Comparison of ENCODE assay signal across 16 cellular contexts in genomic region chr1:93532780-93533378, GRCh38.
DNase-seq lines count a peak whose midpoint lies in the region; ATAC-seq and TF ChIP-seq lines count a peak whose summit lies in the region.
"Had no signal": no experiment of that assay in that cellular context is flagged by ENCODE, and none has a peak within 500 bp of the region (broad histone marks: within the 10 kb centered on the region; RNA-seq: fewer than 3 reads in every experiment).

No MANE protein-coding gene starts in this region.

- no peak overlapping the region for H4K8ac ChIP-seq in IMR-90 (ENCODE audit: low read depth in 2 of 2, low read length in 2 of 2)

- in situ Hi-C loops in IMR-90 (cut with MboI; ENCODE audit: low sequenced_read_pairs): no loop called here

- H2BK5ac ChIP-seq in IMR-90 (ENCODE audit: low read depth, low read length, poor library complexity, severe bottlenecking): no peak overlapping the region

- 0 out of 2 replicates have a peak overlapping the region, but pooled peaks have one; percentile 3 for H3K27ac ChIP-seq in GM23338 (ENCODE audit: low read depth)
- H3K27ac ChIP-seq in IMR-90 (ENCODE audit: insufficient read depth, low read length): no peak overlapping the region
- no peak overlapping the region for H3K27ac ChIP-seq in endodermal cell (ENCODE audit: low read depth, low read length)
- H3K27ac ChIP-seq: BLaER1, C4-2B had no signal

- CTCF ChIA-PET in IMR-90 (lab: Yijun Ruan, JAX): no interaction called here

- H2AK9ac ChIP-seq in IMR-90 (replicated peaks; ENCODE audit: low read depth, low read length, poor library complexity): no peak overlapping the region

- H3K27me3 Mint-ChIP-seq in GM23338 (ENCODE audit: insufficient read depth, low read depth, poor library complexity): peaks cover 3% of the 10 kb centered on the region
- no peaks in the 10 kb centered on the region for H3K27me3 Mint-ChIP-seq in endodermal cell (ENCODE audit: insufficient read depth)
- H3K27me3 Mint-ChIP-seq: B cell had no signal

- H3K4me2 ChIP-seq in GM23338 (no peak overlapping the region), IMR-90 (ENCODE audit: low read depth, low read length) (no peak overlapping the region)
- H3K4me2 ChIP-seq: BLaER1 had no signal

- H2BK120ac ChIP-seq in IMR-90 (ENCODE audit: low read depth, low read length): no peak overlapping the region

- H3K23ac ChIP-seq in IMR-90 (ENCODE audit: low read depth, low read length): no peak overlapping the region

- H3K9me3 ChIP-seq in IMR-90 (ENCODE audit: control insufficient read depth, insufficient read depth, low read length) (no peaks in the 10 kb centered on the region), endodermal cell (ENCODE audit: control insufficient read depth, low read length) (no peaks in the 10 kb centered on the region)
- H3K9me3 ChIP-seq: BLaER1, Caco-2 had no signal

- no peaks in the 10 kb centered on the region for H3K79me1 ChIP-seq in IMR-90 (ENCODE audit: low read depth in 1 of 2, low read length in 2 of 2)

- intact Hi-C loops in IMR-90 (cut with micrococcal nuclease) (no loop called here), sciatic nerve (cut with DNase I) (no loop called here)

- H3K79me2 ChIP-seq in GM23338 (replicated peaks; ENCODE audit: insufficient read depth): peaks cover 5% of the 10 kb centered on the region; the same call in 1 of the 2 replicates

- H2BK15ac ChIP-seq in IMR-90 (ENCODE audit: low read depth, low read length): no peak overlapping the region

- H3K9me3 Mint-ChIP-seq in GM23338 (no peaks in the 10 kb centered on the region), endodermal cell (no peaks in the 10 kb centered on the region)
- H3K9me3 Mint-ChIP-seq: CD4-positive, CD25-positive, alpha-beta regulatory T cell; CD8-positive, alpha-beta T cell had no signal

- no peak overlapping the region for H3K18ac ChIP-seq in IMR-90 (ENCODE audit: low read depth, low read length)

- H3K9ac ChIP-seq in IMR-90 (ENCODE audit: low read depth, low read length) (no peak overlapping the region), endodermal cell (ENCODE audit: extremely low read depth, low read length, poor library complexity, severe bottlenecking) (no peak overlapping the region)
- H3K9ac ChIP-seq: BLaER1 had no signal

- H4K91ac ChIP-seq in IMR-90 (ENCODE audit: insufficient read depth, low read depth, low read length): no peak overlapping the region

- peaks cover 39% of the 10 kb centered on the region for H3K36me3 Mint-ChIP-seq in GM23338 (ENCODE audit: low read depth)
- H3K36me3 Mint-ChIP-seq in endodermal cell (ENCODE audit: low read depth): peaks cover 61% of the 10 kb centered on the region
- H3K36me3 Mint-ChIP-seq: CD4-positive, CD25-positive, alpha-beta regulatory T cell; CD8-positive, alpha-beta T cell had no signal

- BruUV-seq in IMR-90 (replicated peaks; lab: Mats Ljungman, UMichigan): no TSS peak

- no peaks in the 10 kb centered on the region for H3K9me1 ChIP-seq in IMR-90 (ENCODE audit: insufficient read depth, low read length)

- no peaks in the 10 kb centered on the region for H3K9me2 ChIP-seq in GM23338 (ENCODE audit: insufficient read depth)

- peaks cover 3% of the 10 kb centered on the region; the same call in 1 of the 3 replicates for H3K4me1 Mint-ChIP-seq in GM23338
- peaks cover 14% of the 10 kb centered on the region for H3K4me1 Mint-ChIP-seq in endodermal cell
- H3K4me1 Mint-ChIP-seq: B cell; CD4-positive, CD25-positive, alpha-beta regulatory T cell had no signal

- H2BK20ac ChIP-seq in IMR-90 (ENCODE audit: low read depth, low read length): no peak overlapping the region

- H2AFZ ChIP-seq in GM23338 (no peak overlapping the region), IMR-90 (replicated peaks; ENCODE audit: low read length, poor library complexity) (no peak overlapping the region)

- DNase-seq in GM23338 (ENCODE audit: low spot score): no peak
- DNase-seq in IMR-90: no peak
- DNase-seq in endodermal cell: no peak
- no peak for DNase-seq in sciatic nerve (ENCODE audit: low spot score)
- DNase-seq in activated CD4-positive, alpha-beta T cell treated with anti-CD3 and anti-CD28 coated beads for 1 hour: no peak
- DNase-seq in NCI-H187 treated with DMSO at 0.1 percent for 48 hours (lab: John Stamatoyannopoulos, UW): no peak
- DNase-seq: Caco-2; CD4-positive, CD25-positive, alpha-beta regulatory T cell; CD8-positive, alpha-beta T cell; DMS153; DND-41; H7; HCEC 1CT had no signal

- H3K4me3 ChIP-seq in GM23338: no peak overlapping the region
- no peak overlapping the region for H3K4me3 ChIP-seq in IMR-90 (ENCODE audit: insufficient read depth, low read depth, low read length)
- no peak overlapping the region for H3K4me3 ChIP-seq in endodermal cell (ENCODE audit: low read length)
- H3K4me3 ChIP-seq: BLaER1 had no signal

- no CpG with 5 or more reads among the region's 3 CpGs for WGBS in IMR-90 (ENCODE audit: extremely low coverage in 2 of 2, insufficient read length in 1 of 2), 2 experiments
- WGBS in endodermal cell (ENCODE audit: insufficient coverage in 1 of 2, insufficient read length in 1 of 2), 2 experiments: 96 to 100% methylated on average over 3 of the region's 3 CpGs

- no peak for TF ChIP-seq POLR2A in IMR-90 (IDR thresholded peaks at IDR 0.05; ENCODE audit: low read depth, low read length)

- peaks cover 8% of the 10 kb centered on the region; the same call in 1 of the 2 replicates for H3K36me3 ChIP-seq in GM23338 (ENCODE audit: insufficient read depth)
- peaks cover 2% of the 10 kb centered on the region; the same call in 1 of the 2 replicates for H3K36me3 ChIP-seq in IMR-90 (ENCODE audit: control insufficient read depth, insufficient read depth, low read length)
- H3K36me3 ChIP-seq in endodermal cell (ENCODE audit: control insufficient read depth, insufficient read depth, low read length): peaks cover 91% of the 10 kb centered on the region

- H3K4me3 Mint-ChIP-seq in GM23338 (no peak overlapping the region), endodermal cell (no peak overlapping the region)
- H3K4me3 Mint-ChIP-seq: B cell; CD4-positive, CD25-positive, alpha-beta regulatory T cell; CD8-positive, alpha-beta T cell had no signal

- dilution Hi-C loops in IMR-90 (cut with HindIII; ENCODE audit: low sequenced_read_pairs, unreplicated experiment): no loop called here

- H3K14ac ChIP-seq in IMR-90 (replicated peaks; ENCODE audit: low read depth, low read length): no peak overlapping the region

- H3K4me1 ChIP-seq in GM23338 (ENCODE audit: insufficient read depth) (no peaks in the 10 kb centered on the region), IMR-90 (ENCODE audit: control insufficient read depth, insufficient read depth, low read length) (no peaks in the 10 kb centered on the region), endodermal cell (ENCODE audit: control insufficient read depth, insufficient read depth, low read length) (peaks cover 2% of the 10 kb centered on the region)
- H3K4me1 ChIP-seq: BLaER1, Caco-2 had no signal

- H3K56ac ChIP-seq in IMR-90 (ENCODE audit: extremely low read depth, insufficient read depth, low read length): no peak overlapping the region

- H2AK5ac ChIP-seq in IMR-90 (ENCODE audit: low read depth, low read length): no peak overlapping the region

- no peak overlapping the region for H4K5ac ChIP-seq in IMR-90 (ENCODE audit: low read depth, low read length)

- H4K20me1 ChIP-seq in GM23338 (replicated peaks; ENCODE audit: insufficient read depth) (no peaks in the 10 kb centered on the region), IMR-90 (ENCODE audit: insufficient read depth, low read length) (no peaks in the 10 kb centered on the region)
- H4K20me1 ChIP-seq: BLaER1 had no signal

- TF ChIP-seq CTCF in GM23338 (conservative IDR thresholded peaks at IDR 0.05; ENCODE audit: low read depth in 2 of 2): no peak
- TF ChIP-seq CTCF in IMR-90 (conservative IDR thresholded peaks at IDR 0.05; ENCODE audit: low read depth, low read length): no peak
- no peak for TF ChIP-seq CTCF in endodermal cell (conservative IDR thresholded peaks at IDR 0.05)

- H3K27ac Mint-ChIP-seq in GM23338 (no peak overlapping the region; the same call in 1 of the 2 replicates), endodermal cell (peak overlapping the region; percentile 7)
- H3K27ac Mint-ChIP-seq: B cell; CD4-positive, CD25-positive, alpha-beta regulatory T cell; CD8-positive, alpha-beta T cell had no signal

- H3K27me3 ChIP-seq in GM23338 (ENCODE audit: insufficient read depth) (no peaks in the 10 kb centered on the region), IMR-90 (ENCODE audit: control insufficient read depth, insufficient read depth, low read length) (no peaks in the 10 kb centered on the region), endodermal cell (ENCODE audit: control insufficient read depth, insufficient read depth, low read length, poor library complexity, severe bottlenecking) (no peaks in the 10 kb centered on the region)
- H3K27me3 ChIP-seq: BLaER1 had no signal

- ATAC-seq in GM23338 (no peak), IMR-90 (ENCODE audit: low read depth) (no peak), sciatic nerve (no peak)
- ATAC-seq: CD8-positive, alpha-beta T cell had no signal

- no peaks in the 10 kb centered on the region for H3F3A ChIP-seq in GM23338 (replicated peaks; ENCODE audit: low read depth)

- POLR2A ChIA-PET in IMR-90 (lab: Charles Lee; ENCODE audit: unreplicated experiment): no interaction called here

- H3K4ac ChIP-seq in IMR-90 (ENCODE audit: low read depth, low read length): no peak overlapping the region

- TF ChIP-seq RAD21 in IMR-90 (IDR thresholded peaks at IDR 0.05; ENCODE audit: low read length): no peak

TF ChIP-seq in GM23338, 12 proteins besides CTCF, POLR2A, EP300 and RAD21 (continues in another document):
- TF ChIP-seq NANOG (IDR thresholded peaks at IDR 0.05; ENCODE audit: borderline replicate concordance): no peak
- TF ChIP-seq ETS1 (IDR thresholded peaks at IDR 0.05): no peak

TF ChIP-seq in IMR-90, 13 proteins besides CTCF, POLR2A, EP300 and RAD21:
- TF ChIP-seq RFX5 (IDR thresholded peaks at IDR 0.05; ENCODE audit: low read depth, low read length): no peak
- no peak for TF ChIP-seq MAZ (IDR thresholded peaks at IDR 0.05; ENCODE audit: borderline replicate concordance, low read depth, low read length)
- TF ChIP-seq MAFK (IDR thresholded peaks at IDR 0.05; ENCODE audit: low read depth, low read length): peak; percentile 41
